In genomic region chr17:42517516-42517915, GRCh38 we compare ENCODE assay signal across 8 cellular contexts. TPM values are rescaled to one million over a fixed set of nuclear protein-coding genes. Genes with fewer than 3 reads are reported as not detected.
DNase-seq lines count a peak whose midpoint lies in the region; ATAC-seq lines count a peak whose summit lies in the region.

No MANE protein-coding gene starts in this region.

- peaks cover 8% of the 10 kb centered on the region for H3K27me3 Mint-ChIP-seq in activated CD8-positive, alpha-beta T cell treated with anti-CD3 and anti-CD28 coated beads, Interleukin-2, amount 10 ng/mL, durations not matched to agents 7 days and 5 days (ENCODE audit: low read depth)

- H2AK5ac ChIP-seq in mesenchymal stem cell (ENCODE audit: low read length, severe bottlenecking): no peak overlapping the region

- H2BK120ac ChIP-seq in mesenchymal stem cell (ENCODE audit: low read depth, low read length): peak overlapping the region; percentile 3

- H3K4me2 ChIP-seq in mesenchymal stem cell (ENCODE audit: low read length, poor library complexity, severe bottlenecking): no peak overlapping the region

- H2AFZ ChIP-seq in mesenchymal stem cell (ENCODE audit: low read depth, low read length): no peak overlapping the region

- peak; percentile 86 for ATAC-seq in activated CD8-positive, alpha-beta T cell treated with anti-CD3 and anti-CD28 coated beads, Interleukin-2, amount 10 ng/mL, durations not matched to agents 7 days and 5 days

- H3K36me3 Mint-ChIP-seq in activated CD8-positive, alpha-beta T cell treated with anti-CD3 and anti-CD28 coated beads, Interleukin-2, amount 10 ng/mL, durations not matched to agents 7 days and 5 days (ENCODE audit: low read depth): no peaks in the 10 kb centered on the region

- H2BK12ac ChIP-seq in mesenchymal stem cell (ENCODE audit: low read length in 2 of 2): peak overlapping the region in 1 of 2 experiments; percentile 95

- 9% methylated on average over 9 of the region's 9 CpGs for whole genome bisulfite sequencing in mesenchymal stem cell

- peak; percentile 92 for DNase-seq in ACHN
- peak; percentile 80 for DNase-seq in GM19240 (ENCODE audit: insufficient read length, low spot score)
- DNase-seq in NCI-H774 (lab: John Stamatoyannopoulos, UW): peak; percentile 61
- peak; percentile 87 for DNase-seq in activated CD8-positive, alpha-beta T cell treated with anti-CD3 and anti-CD28 coated beads, Interleukin-2, amount 10 ng/mL, durations not matched to agents 7 days and 5 days
- peak; percentile 90 for DNase-seq in ecto neural progenitor cell (ENCODE audit: low spot score)
- DNase-seq in mesenchymal stem cell: peak; percentile 86
- DNase-seq in stimulated activated CD8-positive, alpha-beta memory T cell treated with anti-CD3 and anti-CD28 coated beads, Interleukin-15, amount 100 ng/mL, for 1 hour (ENCODE audit: low read depth): peak; percentile 78
- no peak for DNase-seq in DMS79 treated with DMSO at 0.1 percent for 48 hours (lab: John Stamatoyannopoulos, UW)

- peak overlapping the region in 1 of 2 experiments; percentile 97 for H3K4ac ChIP-seq in mesenchymal stem cell (ENCODE audit: low read depth in 1 of 2, low read length in 2 of 2)

- CTCF ChIA-PET in activated CD8-positive, alpha-beta T cell treated with anti-CD3 and anti-CD28 coated beads, Interleukin-2, amount 10 ng/mL, durations not matched to agents 7 days and 5 days (lab: Charles Lee): interaction anchor here (0.5 to 4.3 kb wide), 42 partner anchors 10 to 323 kb away, joined by 3 to 35 read pairs (median 4); partner anchors contain the start of genes CAVIN1, GHDC, NAGLU and STAT3

- in situ Hi-C loops in ACHN (cut with HindIII; ENCODE audit: low pct_ligation_motif_present, low pct_unique_long_range_greater_than_20kb, low sequenced_read_pairs): no loop called here

- H3K9ac ChIP-seq in mesenchymal stem cell (ENCODE audit: low read length): peak overlapping the region; percentile 85

- peaks cover 32 to 47% of the 10 kb centered on the region in 2 experiments for H3K36me3 ChIP-seq in mesenchymal stem cell (ENCODE audit: control insufficient read depth in 1 of 2, insufficient read depth in 2 of 2, low read depth in 1 of 2, low read length in 2 of 2)

- no peak overlapping the region for H3K14ac ChIP-seq in mesenchymal stem cell (ENCODE audit: low read length in 2 of 2)

- H3K27ac ChIP-seq in mesenchymal stem cell (ENCODE audit: low read length, poor library complexity, severe bottlenecking): peak overlapping the region; percentile 100

- no peak overlapping the region for H3K4me3 ChIP-seq in mesenchymal stem cell (ENCODE audit: insufficient read depth in 1 of 2, low read depth in 1 of 2, low read length in 2 of 2)

- no peaks in the 10 kb centered on the region for H3K79me1 ChIP-seq in mesenchymal stem cell (replicated peaks; ENCODE audit: low read length, poor library complexity, severe bottlenecking)

- peaks cover 5% of the 10 kb centered on the region for H3K4me1 Mint-ChIP-seq in activated CD8-positive, alpha-beta T cell treated with anti-CD3 and anti-CD28 coated beads, Interleukin-2, amount 10 ng/mL, durations not matched to agents 7 days and 5 days (ENCODE audit: low read depth)

- H3K9me3 ChIP-seq in mesenchymal stem cell (ENCODE audit: control insufficient read depth, low read length): no peaks in the 10 kb centered on the region

- H3K4me1 ChIP-seq in mesenchymal stem cell (ENCODE audit: control insufficient read depth, insufficient read depth, low read depth, low read length): peaks cover 43% of the 10 kb centered on the region

- H3K27ac Mint-ChIP-seq in activated CD8-positive, alpha-beta T cell treated with anti-CD3 and anti-CD28 coated beads, Interleukin-2, amount 10 ng/mL, durations not matched to agents 7 days and 5 days: no peak overlapping the region

- no peak overlapping the region for H2BK5ac ChIP-seq in mesenchymal stem cell (ENCODE audit: low read depth, low read length, poor library complexity, severe bottlenecking)

- H3K4me3 Mint-ChIP-seq in activated CD8-positive, alpha-beta T cell treated with anti-CD3 and anti-CD28 coated beads, Interleukin-2, amount 10 ng/mL, durations not matched to agents 7 days and 5 days: no peak overlapping the region

- H4K8ac ChIP-seq in mesenchymal stem cell (ENCODE audit: low read length): no peak overlapping the region

- H3K23ac ChIP-seq in mesenchymal stem cell (ENCODE audit: low read length in 2 of 2): no peak overlapping the region

- POLR2A ChIA-PET in activated CD8-positive, alpha-beta T cell treated with anti-CD3 and anti-CD28 coated beads, Interleukin-2, amount 10 ng/mL, durations not matched to agents 7 days and 5 days (lab: Charles Lee): no interaction called here

- no peaks in the 10 kb centered on the region for H3K9me3 Mint-ChIP-seq in activated CD8-positive, alpha-beta T cell treated with anti-CD3 and anti-CD28 coated beads, Interleukin-2, amount 10 ng/mL, durations not matched to agents 7 days and 5 days (ENCODE audit: insufficient read depth)

- no peak overlapping the region for H2BK15ac ChIP-seq in mesenchymal stem cell (ENCODE audit: low read depth, poor library complexity, severe bottlenecking)

- H3K18ac ChIP-seq in mesenchymal stem cell (ENCODE audit: low read depth in 1 of 2, low read length in 2 of 2): peak overlapping the region in 1 of 2 experiments; percentile 5

- no peaks in the 10 kb centered on the region for H3K27me3 ChIP-seq in mesenchymal stem cell (ENCODE audit: control insufficient read depth in 1 of 2, insufficient read depth in 1 of 2, low read length in 2 of 2)

- peak overlapping the region; percentile 53 for H4K91ac ChIP-seq in mesenchymal stem cell (ENCODE audit: low read length)

RNA-seq across cellular contexts. Expression of gene NAGLU, which starts 18.5 kb away (rescaled TPM):
- total RNA-seq in activated CD8-positive, alpha-beta T cell treated with anti-CD3 and anti-CD28 coated beads, Interleukin-2, amount 10 ng/mL, durations not matched to agents 7 days and 5 days: 10 to 100 TPM; 19.3 to 20.5 TPM
- polyA plus RNA-seq in mesenchymal stem cell (2013, experiment 1 of 2): 51.2 TPM
- polyA plus RNA-seq in mesenchymal stem cell (2013, experiment 2 of 2): 52.1 TPM

RNA-seq across cellular contexts. Expression of gene HSD17B1, which starts 35.2 kb away (rescaled TPM):
- total RNA-seq in activated CD8-positive, alpha-beta T cell treated with anti-CD3 and anti-CD28 coated beads, Interleukin-2, amount 10 ng/mL, durations not matched to agents 7 days and 5 days: under 1 TPM; 0.53 to 0.60 TPM
- 0.57 TPM for polyA plus RNA-seq in mesenchymal stem cell (2013, experiment 1 of 2)
- polyA plus RNA-seq in mesenchymal stem cell (2013, experiment 2 of 2): 0.59 TPM

RNA-seq across cellular contexts. Expression of gene COASY, which starts 44.4 kb away (rescaled TPM):
- 10 to 100 TPM; 54.8 to 62.1 TPM for total RNA-seq in activated CD8-positive, alpha-beta T cell treated with anti-CD3 and anti-CD28 coated beads, Interleukin-2, amount 10 ng/mL, durations not matched to agents 7 days and 5 days
- polyA plus RNA-seq in mesenchymal stem cell (2013, experiment 1 of 2): 77.2 TPM
- polyA plus RNA-seq in mesenchymal stem cell (2013, experiment 2 of 2): 75.7 TPM

RNA-seq across cellular contexts. Expression of gene MLX, which starts 49.4 kb away (rescaled TPM):
- 10 to 100 TPM; 65.8 to 65.9 TPM for total RNA-seq in activated CD8-positive, alpha-beta T cell treated with anti-CD3 and anti-CD28 coated beads, Interleukin-2, amount 10 ng/mL, durations not matched to agents 7 days and 5 days
- 45.3 TPM for polyA plus RNA-seq in mesenchymal stem cell (2013, experiment 1 of 2)
- polyA plus RNA-seq in mesenchymal stem cell (2013, experiment 2 of 2): 45.3 TPM

RNA-seq across cellular contexts. Expression of gene ATP6V0A1, which starts 58.8 kb away (rescaled TPM):
- total RNA-seq in activated CD8-positive, alpha-beta T cell treated with anti-CD3 and anti-CD28 coated beads, Interleukin-2, amount 10 ng/mL, durations not matched to agents 7 days and 5 days: 1 to 10 TPM; 2.1 to 2.2 TPM
- 39.0 TPM for polyA plus RNA-seq in mesenchymal stem cell (2013, experiment 1 of 2)
- polyA plus RNA-seq in mesenchymal stem cell (2013, experiment 2 of 2): 40.2 TPM
